Comparison of ENCODE assay signal across 8 cellular contexts in the genomic region with DNA sequence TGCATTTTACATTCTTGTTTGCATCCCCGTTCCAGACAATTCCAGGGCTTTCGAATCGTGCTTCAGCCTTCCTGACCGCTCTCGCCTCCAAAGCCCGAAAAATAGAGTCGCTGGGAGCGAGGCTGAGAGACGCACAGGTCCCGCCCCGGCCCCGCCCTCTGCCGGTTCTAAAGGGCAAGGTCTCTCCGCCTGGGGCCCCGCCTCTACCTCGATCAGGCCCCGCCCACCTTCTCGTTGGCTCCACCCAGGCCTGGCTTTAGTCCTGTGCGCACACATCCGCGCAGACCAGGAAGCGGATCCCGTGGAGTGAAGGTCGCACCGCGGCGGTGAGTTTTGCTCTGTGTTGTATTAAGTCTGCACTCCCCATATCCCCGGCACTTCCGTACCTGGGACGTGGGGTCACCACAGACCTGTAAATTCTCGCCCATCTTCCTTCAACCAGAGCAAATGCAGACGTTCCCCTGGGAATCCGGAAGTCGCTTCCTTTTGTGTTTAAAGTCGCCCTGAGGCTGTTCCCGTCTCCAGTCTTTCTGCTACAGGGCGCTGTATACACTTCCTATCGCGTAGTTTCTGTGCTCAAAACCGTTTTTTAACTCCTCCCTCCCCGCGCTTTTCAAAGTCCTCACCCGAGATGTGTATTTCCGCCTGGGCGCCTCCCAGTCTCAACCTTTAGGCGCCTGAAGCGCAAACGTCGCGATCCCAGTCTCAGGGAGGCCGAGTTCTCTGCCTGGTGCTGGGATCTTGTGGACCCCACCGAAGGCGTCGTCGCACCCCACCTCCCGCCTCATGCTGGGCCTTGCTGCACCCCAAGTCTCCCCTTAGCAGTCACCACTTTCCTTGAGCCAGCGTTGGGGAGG. TPM values are rescaled to one million over a fixed set of nuclear protein-coding genes. Genes with fewer than 3 reads are reported as not detected.
DNase-seq lines count a peak whose midpoint lies in the region; ATAC-seq and TF ChIP-seq lines count a peak whose summit lies in the region.

A gene (plus strand): TSS at position 283 of the 857 bp plus-strand sequence. CDS start 3,861 bp downstream, outside the sequence.

- H3K9me3 Mint-ChIP-seq in CD14-positive monocyte, result peaks cover 40 to 95% (median 88%) of the 10 kb centered on the region in 7 donors
- peaks cover 7% of the 10 kb centered on the region for H3K9me3 Mint-ChIP-seq in activated T-helper 17 cell treated with anti-CD3 and anti-CD28 coated beads, Interleukin-2, amount 50 U/mL, for 72 hours
- H3K9me3 Mint-ChIP-seq in naive thymus-derived CD8-positive, alpha-beta T cell, result peaks cover 6 to 77% (median 32%) of the 10 kb centered on the region in 9 donors
- peaks cover 11 to 13% of the 10 kb centered on the region in 2 donors for H3K9me3 Mint-ChIP-seq in stimulated activated naive B cell treated with anti-CD40 and anti-IgM and Interleukin-4, amounts not matched to agents 10 μg/mL and 1 μg/mL and 100 μg/mL, for 72 hours

- intact Hi-C loops in CD14-positive monocyte (cut with micrococcal nuclease), result loop anchor here (1.0 to 5.0 kb wide), 3 partner anchors 43 to 69 kb away; a partner anchor contains a TSS

- H3K4me1 Mint-ChIP-seq in CD14-positive monocyte, result peaks cover 16% of the 10 kb centered on the region
- H3K4me1 Mint-ChIP-seq in activated T-helper 17 cell treated with anti-CD3 and anti-CD28 coated beads, Interleukin-2, amount 50 U/mL, for 72 hours, result peaks cover 19% of the 10 kb centered on the region
- H3K4me1 Mint-ChIP-seq in naive thymus-derived CD8-positive, alpha-beta T cell, result peaks cover 14 to 38% (median 37%) of the 10 kb centered on the region in 4 donors
- H3K4me1 Mint-ChIP-seq in stimulated activated naive B cell treated with anti-CD40 and anti-IgM and Interleukin-4, amounts not matched to agents 10 μg/mL and 1 μg/mL and 100 μg/mL, for 72 hours, result peaks cover 20 to 29% of the 10 kb centered on the region in 2 donors

- TF ChIP-seq CTCF in CD14-positive monocyte (IDR thresholded peaks at IDR 0.05) (peak; percentile 51), fibroblast of mammary gland (conservative IDR thresholded peaks at IDR 0.05; ENCODE audit: control insufficient read depth, insufficient read depth, low read depth, low read length) (no peak)

- peak within 1 kb of the TSS; percentile 96 for H3K4me3 ChIP-seq in fibroblast of mammary gland (ENCODE audit: control insufficient read depth, low read depth, low read length)

- POLR2A ChIA-PET in naive thymus-derived CD8-positive, alpha-beta T cell (lab: Charles Lee), result interaction anchor here (0.6 to 0.7 kb wide), 3 partner anchors 31 to 201 kb away, joined by 3 to 7 read pairs (median 3); no protein-coding TSS in a partner anchor

- ATAC-seq in GM19452 (IDR thresholded peaks at IDR 0.05; ENCODE audit: unreplicated experiment), result peak; percentile 92
- peak; percentile 99 for ATAC-seq in activated T-helper 17 cell treated with anti-CD3 and anti-CD28 coated beads, Interleukin-2, amount 50 U/mL, for 72 hours (replicated peaks)
- ATAC-seq in naive thymus-derived CD8-positive, alpha-beta T cell, result peak; percentile 93 to 96
- ATAC-seq in stimulated activated naive B cell treated with anti-CD40 and anti-IgM and Interleukin-4, amounts not matched to agents 10 μg/mL and 1 μg/mL and 100 μg/mL, for 72 hours (replicated peaks), result peak; percentile 97 to 99

- peak within 1 kb of the TSS; percentile 92 to 97 (median 96) for H3K27ac Mint-ChIP-seq in CD14-positive monocyte
- H3K27ac Mint-ChIP-seq in activated T-helper 17 cell treated with anti-CD3 and anti-CD28 coated beads, Interleukin-2, amount 50 U/mL, for 72 hours, result peak within 1 kb of the TSS; percentile 94
- peak within 1 kb of the TSS; percentile 83 to 99 (median 96) for H3K27ac Mint-ChIP-seq in naive thymus-derived CD8-positive, alpha-beta T cell
- peak within 1 kb of the TSS; percentile 96 for H3K27ac Mint-ChIP-seq in stimulated activated naive B cell treated with anti-CD40 and anti-IgM and Interleukin-4, amounts not matched to agents 10 μg/mL and 1 μg/mL and 100 μg/mL, for 72 hours

- H3K36me3 Mint-ChIP-seq in CD14-positive monocyte, result peaks cover 34 to 44% of the 10 kb centered on the region in 2 donors
- H3K36me3 Mint-ChIP-seq in activated T-helper 17 cell treated with anti-CD3 and anti-CD28 coated beads, Interleukin-2, amount 50 U/mL, for 72 hours (ENCODE audit: low read depth), result peaks cover 60% of the 10 kb centered on the region
- peaks cover 31 to 48% (median 41%) of the 10 kb centered on the region in 3 donors for H3K36me3 Mint-ChIP-seq in naive thymus-derived CD8-positive, alpha-beta T cell
- H3K36me3 Mint-ChIP-seq in stimulated activated naive B cell treated with anti-CD40 and anti-IgM and Interleukin-4, amounts not matched to agents 10 μg/mL and 1 μg/mL and 100 μg/mL, for 72 hours, result peaks cover 42 to 47% of the 10 kb centered on the region in 2 donors

- peak within 1 kb of the TSS; percentile 96 for H3K4me3 Mint-ChIP-seq in CD14-positive monocyte
- H3K4me3 Mint-ChIP-seq in activated T-helper 17 cell treated with anti-CD3 and anti-CD28 coated beads, Interleukin-2, amount 50 U/mL, for 72 hours, result peak within 1 kb of the TSS; percentile 92
- H3K4me3 Mint-ChIP-seq in naive thymus-derived CD8-positive, alpha-beta T cell, result peak within 1 kb of the TSS; percentile 89 to 98 (median 95)
- H3K4me3 Mint-ChIP-seq in stimulated activated naive B cell treated with anti-CD40 and anti-IgM and Interleukin-4, amounts not matched to agents 10 μg/mL and 1 μg/mL and 100 μg/mL, for 72 hours, result peak within 1 kb of the TSS; percentile 92 to 93

- DNase-seq in CD14-positive monocyte (ENCODE audit: low spot score) (peak; percentile 95), HPDE6-E6E7 (ENCODE audit: extremely low spot score) (peak; percentile 68), fibroblast of mammary gland (ENCODE audit: low read depth) (peak; percentile 88)
- peak; percentile 91 to 98 (median 96) for DNase-seq in naive thymus-derived CD8-positive, alpha-beta T cell
- DNase-seq in stimulated activated naive B cell treated with anti-CD40 and anti-IgM and Interleukin-4, amounts not matched to agents 10 μg/mL and 1 μg/mL and 100 μg/mL, for 72 hours, result peak; percentile 94

- peaks cover 0 to 1% (median 0%) of the 10 kb centered on the region in 3 donors for H3K27me3 Mint-ChIP-seq in CD14-positive monocyte (ENCODE audit: low read depth in 3 of 3)
- no peaks in the 10 kb centered on the region for H3K27me3 Mint-ChIP-seq in activated T-helper 17 cell treated with anti-CD3 and anti-CD28 coated beads, Interleukin-2, amount 50 U/mL, for 72 hours
- H3K27me3 Mint-ChIP-seq in naive thymus-derived CD8-positive, alpha-beta T cell, result no peaks in the 10 kb centered on the region
- no peaks in the 10 kb centered on the region for H3K27me3 Mint-ChIP-seq in stimulated activated naive B cell treated with anti-CD40 and anti-IgM and Interleukin-4, amounts not matched to agents 10 μg/mL and 1 μg/mL and 100 μg/mL, for 72 hours

TF ChIP-seq in PFSK-1, 5 proteins besides CTCF, POLR2A, EP300 and RAD21:
- TF ChIP-seq TAF1 (IDR thresholded peaks at IDR 0.05; ENCODE audit: borderline replicate concordance, insufficient read depth, low read length) (0 out of 2 replicates have a peak, but pooled peaks have one; percentile 35), POLR2AphosphoS5 (IDR thresholded peaks at IDR 0.05; ENCODE audit: low read depth, low read length) (peak; percentile 72; the same call in 1 of the 2 replicates), SIN3A (IDR thresholded peaks at IDR 0.05; ENCODE audit: borderline replicate concordance, insufficient read depth, low read length) (peak; percentile 23; the same call in 1 of the 2 replicates), FOXP2 (optimal IDR thresholded peaks at IDR 0.05; ENCODE audit: borderline replicate concordance, extremely low read depth, extremely low read length, insufficient read depth) (no peak)
- TF ChIP-seq, protein P1, sequence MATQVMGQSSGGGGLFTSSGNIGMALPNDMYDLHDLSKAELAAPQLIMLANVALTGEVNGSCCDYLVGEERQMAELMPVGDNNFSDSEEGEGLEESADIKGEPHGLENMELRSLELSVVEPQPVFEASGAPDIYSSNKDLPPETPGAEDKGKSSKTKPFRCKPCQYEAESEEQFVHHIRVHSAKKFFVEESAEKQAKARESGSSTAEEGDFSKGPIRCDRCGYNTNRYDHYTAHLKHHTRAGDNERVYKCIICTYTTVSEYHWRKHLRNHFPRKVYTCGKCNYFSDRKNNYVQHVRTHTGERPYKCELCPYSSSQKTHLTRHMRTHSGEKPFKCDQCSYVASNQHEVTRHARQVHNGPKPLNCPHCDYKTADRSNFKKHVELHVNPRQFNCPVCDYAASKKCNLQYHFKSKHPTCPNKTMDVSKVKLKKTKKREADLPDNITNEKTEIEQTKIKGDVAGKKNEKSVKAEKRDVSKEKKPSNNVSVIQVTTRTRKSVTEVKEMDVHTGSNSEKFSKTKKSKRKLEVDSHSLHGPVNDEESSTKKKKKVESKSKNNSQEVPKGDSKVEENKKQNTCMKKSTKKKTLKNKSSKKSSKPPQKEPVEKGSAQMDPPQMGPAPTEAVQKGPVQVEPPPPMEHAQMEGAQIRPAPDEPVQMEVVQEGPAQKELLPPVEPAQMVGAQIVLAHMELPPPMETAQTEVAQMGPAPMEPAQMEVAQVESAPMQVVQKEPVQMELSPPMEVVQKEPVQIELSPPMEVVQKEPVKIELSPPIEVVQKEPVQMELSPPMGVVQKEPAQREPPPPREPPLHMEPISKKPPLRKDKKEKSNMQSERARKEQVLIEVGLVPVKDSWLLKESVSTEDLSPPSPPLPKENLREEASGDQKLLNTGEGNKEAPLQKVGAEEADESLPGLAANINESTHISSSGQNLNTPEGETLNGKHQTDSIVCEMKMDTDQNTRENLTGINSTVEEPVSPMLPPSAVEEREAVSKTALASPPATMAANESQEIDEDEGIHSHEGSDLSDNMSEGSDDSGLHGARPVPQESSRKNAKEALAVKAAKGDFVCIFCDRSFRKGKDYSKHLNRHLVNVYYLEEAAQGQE (IDR thresholded peaks at IDR 0.05; ENCODE audit: insufficient read depth in 1 of 2, low read depth in 2 of 2, low read length in 2 of 2), result no peak

RNA-seq across cellular contexts. Expression of the gene that starts here (rescaled TPM):
- 1 to 10 TPM; 4.8 to 5.6 TPM for polyA plus RNA-seq in CD14-positive monocyte
- 0.35 TPM for polyA plus RNA-seq in PFSK-1 (2012; ENCODE audit: insufficient read length, low read depth)
- 10 to 100 TPM; 15.1 to 41.6 TPM for total RNA-seq in activated T-helper 17 cell treated with anti-CD3 and anti-CD28 coated beads, Interleukin-2, amount 50 U/mL, for 72 hours
- total RNA-seq in naive thymus-derived CD8-positive, alpha-beta T cell, result 10 to 100 TPM; 35.8 to 40.3 TPM
- polyA plus RNA-seq in naive thymus-derived CD8-positive, alpha-beta T cell, result 10 to 100 TPM; 13.6 to 14.4 (median 14.1) TPM

Comparison
In these comparisons a context has a peak if more than half of its experiments do, and no peak if none do; other contexts are left out.
1. Peak in every context shown above with its lines: DNase-seq, ATAC-seq and H3K4me3 ChIP-seq.